ENCODE assay signal across 8 cellular contexts in genomic region chr10:86757110-86757790, GRCh38. TPM values are rescaled to one million over a fixed set of nuclear protein-coding genes. Genes with fewer than 3 reads are reported as not detected.
A peak's percentile ranks its signal among the peaks of the same experiment; 100 is the strongest.
DNase-seq lines count a peak whose midpoint lies in the region; ATAC-seq and TF ChIP-seq lines count a peak whose summit lies in the region.

No MANE protein-coding gene starts in this region.

- H3K36me3 Mint-ChIP-seq in activated CD4-positive, alpha-beta T cell treated with anti-CD3 and anti-CD28 coated beads, Interleukin-2, amount 10 ng/mL, durations not matched to agents 7 days and 5 days (ENCODE audit: low read depth), result no peaks in the 10 kb centered on the region
- H3K36me3 Mint-ChIP-seq in naive thymus-derived CD4-positive, alpha-beta T cell, result peaks cover 0 to 2% (median 0%) of the 10 kb centered on the region in 5 donors
- H3K36me3 Mint-ChIP-seq in type B pancreatic cell, result peaks cover 15% of the 10 kb centered on the region

- H3K27me3 ChIP-seq in naive thymus-derived CD4-positive, alpha-beta T cell (ENCODE audit: control insufficient read depth in 2 of 2, insufficient read depth in 2 of 2, low read length in 2 of 2), result peaks cover 0 to 9% of the 10 kb centered on the region in 2 donors

- H3K4me3 ChIP-seq in epithelial cell of esophagus (ENCODE audit: low read length), result peak overlapping the region; percentile 74
- H3K4me3 ChIP-seq in naive thymus-derived CD4-positive, alpha-beta T cell (ENCODE audit: low read length), result peak overlapping the region; percentile 45

- peak overlapping the region; percentile 37 for H3K27ac ChIP-seq in naive thymus-derived CD4-positive, alpha-beta T cell (ENCODE audit: low read depth, low read length)

- H3K9me3 Mint-ChIP-seq in activated CD4-positive, alpha-beta T cell treated with anti-CD3 and anti-CD28 coated beads, Interleukin-2, amount 10 ng/mL, durations not matched to agents 7 days and 5 days, result no peaks in the 10 kb centered on the region
- H3K9me3 Mint-ChIP-seq in naive thymus-derived CD4-positive, alpha-beta T cell, result peaks cover 0 to 2% (median 0%) of the 10 kb centered on the region in 11 donors
- peaks cover 8% of the 10 kb centered on the region for H3K9me3 Mint-ChIP-seq in type B pancreatic cell

- peak overlapping the region; percentile 85 for H3K4me3 Mint-ChIP-seq in activated CD4-positive, alpha-beta T cell treated with anti-CD3 and anti-CD28 coated beads, Interleukin-2, amount 10 ng/mL, durations not matched to agents 7 days and 5 days
- H3K4me3 Mint-ChIP-seq in naive thymus-derived CD4-positive, alpha-beta T cell, result peak overlapping the region; percentile 76 to 95 (median 90)
- peak overlapping the region; percentile 98 for H3K4me3 Mint-ChIP-seq in type B pancreatic cell

- H3K27ac Mint-ChIP-seq in activated CD4-positive, alpha-beta T cell treated with anti-CD3 and anti-CD28 coated beads, Interleukin-2, amount 10 ng/mL, durations not matched to agents 7 days and 5 days, result peak overlapping the region; percentile 80
- peak overlapping the region; percentile 49 to 90 (median 76) for H3K27ac Mint-ChIP-seq in naive thymus-derived CD4-positive, alpha-beta T cell
- peak overlapping the region; percentile 95 for H3K27ac Mint-ChIP-seq in type B pancreatic cell

- peak; percentile 8 for DNase-seq in NCI-H1105 treated with DMSO at 0.1 percent for 48 hours (lab: John Stamatoyannopoulos, UW)
- no peak for DNase-seq in NCI-H1105 (lab: John Stamatoyannopoulos, UW)
- peak; percentile 57 for DNase-seq in KBM-7
- peak; percentile 10 for DNase-seq in activated CD4-positive, alpha-beta T cell treated with anti-CD3 and anti-CD28 coated beads, Interleukin-2, amount 10 ng/mL, durations not matched to agents 7 days and 5 days
- DNase-seq in epithelial cell of esophagus (ENCODE audit: low read depth), result peak; percentile 45
- peak in 6 of 9 donors; percentile 2 to 22 (median 7) for DNase-seq in naive thymus-derived CD4-positive, alpha-beta T cell
- DNase-seq in type B pancreatic cell (ENCODE audit: extremely low spot score, unreplicated experiment), result peak; percentile 76
- DNase-seq in GDM1 (lab: John Stamatoyannopoulos, UW), result no peak

- peaks cover 48% of the 10 kb centered on the region for H3K27me3 Mint-ChIP-seq in activated CD4-positive, alpha-beta T cell treated with anti-CD3 and anti-CD28 coated beads, Interleukin-2, amount 10 ng/mL, durations not matched to agents 7 days and 5 days
- H3K27me3 Mint-ChIP-seq in naive thymus-derived CD4-positive, alpha-beta T cell, result peaks cover 30 to 62% (median 41%) of the 10 kb centered on the region in 5 donors
- H3K27me3 Mint-ChIP-seq in type B pancreatic cell, result no peaks in the 10 kb centered on the region

- ATAC-seq in naive thymus-derived CD4-positive, alpha-beta T cell, result no peak

- POLR2A ChIA-PET in activated CD4-positive, alpha-beta T cell treated with anti-CD3 and anti-CD28 coated beads, Interleukin-2, amount 10 ng/mL, durations not matched to agents 7 days and 5 days (lab: Charles Lee), result no interaction called here
- POLR2A ChIA-PET in naive thymus-derived CD4-positive, alpha-beta T cell (lab: Charles Lee), result interaction anchor here (1.0 to 2.8 kb wide), 2 partner anchors 13 to 46 kb away, joined by 3 to 10 read pairs; no protein-coding TSS in a partner anchor

- intact Hi-C loops in naive thymus-derived CD4-positive, alpha-beta T cell (cut with micrococcal nuclease), result loop anchor here (1.0 to 5.0 kb wide), 7 partner anchors 140 to 356 kb away; partner anchors contain the start of genes SHLD2 (in 2 of the 2), GLUD1 (in 1 of the 2) and WAPL (in 1 of the 2)

- H3K4me1 ChIP-seq in naive thymus-derived CD4-positive, alpha-beta T cell (ENCODE audit: control insufficient read depth in 2 of 2, insufficient read depth in 2 of 2, low read length in 2 of 2), result peaks cover 9 to 11% of the 10 kb centered on the region in 2 donors

- CTCF ChIA-PET in activated CD4-positive, alpha-beta T cell treated with anti-CD3 and anti-CD28 coated beads, Interleukin-2, amount 10 ng/mL, durations not matched to agents 7 days and 5 days (lab: Charles Lee), result interaction anchor here (0.8 to 0.9 kb wide), 2 partner anchors 31 to 182 kb away, joined by 3 to 4 read pairs; no protein-coding TSS in a partner anchor
- CTCF ChIA-PET in naive thymus-derived CD4-positive, alpha-beta T cell (lab: Charles Lee), result no interaction called here

- in situ Hi-C loops in KBM-7 (cut with MboI; ENCODE audit: low pct_unique_long_range_greater_than_20kb, low sequenced_read_pairs), result no loop called here

- no peaks in the 10 kb centered on the region for H3K9me3 ChIP-seq in naive thymus-derived CD4-positive, alpha-beta T cell (ENCODE audit: control insufficient read depth in 2 of 3, low read length in 3 of 3)

- TF ChIP-seq CTCF in epithelial cell of esophagus (IDR thresholded peaks at IDR 0.05; ENCODE audit: insufficient read depth, low read depth, low read length, missing control alignments), result peak; percentile 35
- peak; percentile 68 for TF ChIP-seq CTCF in type B pancreatic cell (conservative IDR thresholded peaks at IDR 0.05)

- H3K4me1 Mint-ChIP-seq in activated CD4-positive, alpha-beta T cell treated with anti-CD3 and anti-CD28 coated beads, Interleukin-2, amount 10 ng/mL, durations not matched to agents 7 days and 5 days, result peaks cover 50% of the 10 kb centered on the region
- peaks cover 13 to 52% (median 37%) of the 10 kb centered on the region in 7 donors for H3K4me1 Mint-ChIP-seq in naive thymus-derived CD4-positive, alpha-beta T cell
- H3K4me1 Mint-ChIP-seq in type B pancreatic cell (ENCODE audit: unreplicated experiment), result peaks cover 60% of the 10 kb centered on the region

- no peaks in the 10 kb centered on the region for H3K36me3 ChIP-seq in naive thymus-derived CD4-positive, alpha-beta T cell (ENCODE audit: control insufficient read depth in 2 of 3, insufficient read depth in 3 of 3, low read length in 3 of 3)

RNA-seq across cellular contexts. Expression of gene BMPR1A, which starts 0.8 kb away (rescaled TPM):
- 10 to 100 TPM in 1 of 2 experiments, 1 to 10 TPM in 1; 8.9 to 11.7 TPM for total RNA-seq in activated CD4-positive, alpha-beta T cell treated with anti-CD3 and anti-CD28 coated beads, Interleukin-2, amount 10 ng/mL, durations not matched to agents 7 days and 5 days
- 10 to 100 TPM in 2 of 5 experiments, 1 to 10 TPM in 3; 4.3 to 11.3 (median 8.9) TPM for total RNA-seq in naive thymus-derived CD4-positive, alpha-beta T cell
- polyA plus RNA-seq in naive thymus-derived CD4-positive, alpha-beta T cell, result 1 to 10 TPM; 2.1 to 3.0 TPM
- total RNA-seq in type B pancreatic cell (ENCODE audit: low replicate concordance), result 63.3 and 84.7 TPM in 2 replicates

Comparison
In these comparisons a context has a peak if more than half of its experiments do, and no peak if none do; other contexts are left out.
1. DNase-seq: peak in NCI-H1105 treated with DMSO at 0.1 percent for 48 hours (single experiment), KBM-7 (single experiment), activated CD4-positive, alpha-beta T cell treated with anti-CD3 and anti-CD28 coated beads, Interleukin-2, amount 10 ng/mL, durations not matched to agents 7 days and 5 days (single experiment), epithelial cell of esophagus (single experiment), naive thymus-derived CD4-positive, alpha-beta T cell (6 of 9) and type B pancreatic cell (single experiment); none in NCI-H1105 (single experiment) and GDM1 (single experiment).
2. Peak in every context shown above with its lines, with median percentiles within 50 percentile points of each other: H3K27ac Mint-ChIP-seq and H3K4me3 Mint-ChIP-seq.